ENCODE assay signal across 13 cellular contexts in genomic region chr1:19758227-19758830, GRCh38. TPM values are rescaled to one million over a fixed set of nuclear protein-coding genes. Genes with fewer than 3 reads are reported as not detected.
DNase-seq lines count a peak whose midpoint lies in the region; ATAC-seq and TF ChIP-seq lines count a peak whose summit lies in the region.
"Had no signal": no experiment of that assay in that cellular context is flagged by ENCODE, and none has a peak within 500 bp of the region (broad histone marks: within the 10 kb centered on the region; RNA-seq: fewer than 3 reads in every experiment).

No MANE protein-coding gene starts in this region.

- 67% methylated on average over 6 of the region's 7 CpGs for WGBS in esophagus muscularis mucosa

- H3K36me3 ChIP-seq in esophagus muscularis mucosa, result peaks cover 0 to 29% (median 7%) of the 10 kb centered on the region in 4 donors

- intact Hi-C loops in esophagus muscularis mucosa (cut with DNase I), result no loop called here

- ATAC-seq in HG02981 (IDR thresholded peaks at IDR 0.05; ENCODE audit: unreplicated experiment), result no peak
- no peak for ATAC-seq in GM18870 (IDR thresholded peaks at IDR 0.05; ENCODE audit: unreplicated experiment)
- ATAC-seq in GM18517 (IDR thresholded peaks at IDR 0.05; ENCODE audit: unreplicated experiment), result no peak

- no peak overlapping the region for H3K4me3 ChIP-seq in esophagus muscularis mucosa
- H3K4me3 ChIP-seq: smooth muscle cell had no signal

- no peaks in the 10 kb centered on the region for H3K9me3 ChIP-seq in esophagus muscularis mucosa

- DNase-seq in GM03348 (ENCODE audit: low spot score) (peak; percentile 90), RPMI7951 (ENCODE audit: low read depth) (peak; percentile 88), esophagus muscularis mucosa (ENCODE audit: extremely low spot score) (no peak), renal cortical epithelial cell (ENCODE audit: low read depth) (peak; percentile 96), medulla oblongata (ENCODE audit: extremely low spot score) (no peak)
- DNase-seq: DMS53, GOT3, NCI-H1092 had no signal

- TF ChIP-seq EP300 in esophagus muscularis mucosa (IDR thresholded peaks at IDR 0.05), result no peak

- peak overlapping the region; percentile 61 to 68 (median 66) for H3K27ac ChIP-seq in esophagus muscularis mucosa (replicated peaks in 1 of 4)

- H3K27me3 ChIP-seq in esophagus muscularis mucosa, result no peaks in the 10 kb centered on the region

- H3K4me1 ChIP-seq in esophagus muscularis mucosa, result peaks cover 0 to 39% (median 32%) of the 10 kb centered on the region in 4 donors

- no peak for TF ChIP-seq CTCF in esophagus muscularis mucosa (IDR thresholded peaks at IDR 0.05)

- no peak for TF ChIP-seq POLR2A in esophagus muscularis mucosa (IDR thresholded peaks at IDR 0.05; ENCODE audit: low read depth)

RNA-seq across cellular contexts. Expression of gene TMCO4, which starts 41.4 kb away (rescaled TPM):
- total RNA-seq in RPMI7951 (2014; rRNA removed; shearing (Covaris generic)), result 7.9 and 13.2 TPM in 2 replicates
- total RNA-seq in esophagus muscularis mucosa (10 to 100 TPM; 20.8 to 34.4 (median 25.8) TPM), renal cortical epithelial cell (14.4 and 32.6 TPM in 2 replicates)

RNA-seq across cellular contexts. Expression of gene RNF186, which starts 56.8 kb away (rescaled TPM):
- not detected in 2 replicates for total RNA-seq in RPMI7951 (2014; rRNA removed; shearing (Covaris generic))
- total RNA-seq in esophagus muscularis mucosa (not detected), renal cortical epithelial cell (0.05 TPM in 1 of 2 replicates, not detected in the other)
- total RNA-seq: cerebellum, smooth muscle cell had no signal

Comparison
In these comparisons a context has a peak if more than half of its experiments do, and no peak if none do; other contexts are left out.
1. DNase-seq: peak in GM03348 (single experiment), RPMI7951 (single experiment) and renal cortical epithelial cell (single experiment); none in esophagus muscularis mucosa (single experiment) and medulla oblongata (single experiment).